19 cellular contexts compared by ENCODE assay signal in genomic region chr16:58046054-58046881, GRCh38. TPM values are rescaled to one million over a fixed set of nuclear protein-coding genes. Genes with fewer than 3 reads are reported as not detected.
DNase-seq lines count a peak whose midpoint lies in the region; ATAC-seq and TF ChIP-seq lines count a peak whose summit lies in the region.
"Had no signal": no experiment of that assay in that cellular context is flagged by ENCODE, and none has a peak within 500 bp of the region (broad histone marks: within the 10 kb centered on the region; RNA-seq: fewer than 3 reads in every experiment).

No MANE protein-coding gene starts in this region.

- H3K4me3 ChIP-seq in GM23338 = no peak overlapping the region
- H3K4me3 ChIP-seq in NB4 (ENCODE audit: low read depth, low read length) = no peak overlapping the region
- H3K4me3 ChIP-seq in spleen = no peak overlapping the region
- H3K4me3 ChIP-seq: ascending aorta, HAP-1, MG63, thoracic aorta had no signal

- H3K4me3 Mint-ChIP-seq in GM23338 (no peak overlapping the region), endothelial cell (ENCODE audit: unreplicated experiment) (no peak overlapping the region)
- H3K4me3 Mint-ChIP-seq: activated CD4-positive, alpha-beta memory T cell treated with anti-CD3 and anti-CD28 coated beads, Interleukin-2, amount 10 ng/mL, durations not matched to agents 7 days and 5 days; activated naive CD4-positive, alpha-beta T cell treated with anti-CD3 and anti-CD28 coated beads, Interleukin-2, amount 10 ng/mL, durations not matched to agents 7 days and 5 days; activated T-cell treated with anti-CD3 and anti-CD28 coated beads, Interleukin-2, amount 50 U/mL, for 24 hours; T-helper 17 cell had no signal

- H4K20me1 ChIP-seq in GM23338 (replicated peaks; ENCODE audit: insufficient read depth) = no peaks in the 10 kb centered on the region

- no peaks in the 10 kb centered on the region for H3K79me2 ChIP-seq in GM23338 (replicated peaks; ENCODE audit: insufficient read depth)

- intact Hi-C loops in spleen (cut with DNase I; ENCODE audit: low total_unique reads) = no loop called here

- H3K36me3 ChIP-seq in GM23338 (ENCODE audit: insufficient read depth) (no peaks in the 10 kb centered on the region), spleen (peaks cover 0 to 38% (median 0%) of the 10 kb centered on the region in 6 donors)
- H3K36me3 ChIP-seq: ascending aorta, HAP-1, MG63, thoracic aorta had no signal

- TF ChIP-seq CTCF in GM23338 (conservative IDR thresholded peaks at IDR 0.05; ENCODE audit: low read depth in 2 of 2) = no peak
- no peak for TF ChIP-seq CTCF in NB4 (IDR thresholded peaks at IDR 0.05; ENCODE audit: low read depth, low read length)
- no peak for TF ChIP-seq CTCF in endothelial cell (IDR thresholded peaks at IDR 0.05; ENCODE audit: unreplicated experiment)
- TF ChIP-seq CTCF in spleen (IDR thresholded peaks at IDR 0.05 in 8 of 11, conservative IDR thresholded peaks at IDR 0.05 in 3 of 11) = no peak

- no peak overlapping the region for H3K4me2 ChIP-seq in GM23338

- H3F3A ChIP-seq in GM23338 (replicated peaks; ENCODE audit: low read depth) = 0 out of 2 replicates have a peak, but pooled peaks cover 2% of the 10 kb centered on the region

- H3K36me3 Mint-ChIP-seq in GM23338 (ENCODE audit: low read depth) (peaks cover 16% of the 10 kb centered on the region; the same call in 2 of the 3 replicates), endothelial cell (ENCODE audit: low read depth, unreplicated experiment) (peaks cover 16% of the 10 kb centered on the region)
- H3K36me3 Mint-ChIP-seq: activated naive CD4-positive, alpha-beta T cell treated with anti-CD3 and anti-CD28 coated beads, Interleukin-2, amount 10 ng/mL, durations not matched to agents 7 days and 5 days had no signal

- 58 to 77% (median 62%) methylated on average over 12 to 16 of the region's 16 CpGs for WGBS in spleen, 5 donors

- no peak overlapping the region for H2AFZ ChIP-seq in GM23338

- peaks cover 16% of the 10 kb centered on the region for H3K4me1 Mint-ChIP-seq in GM23338
- peaks cover 41% of the 10 kb centered on the region for H3K4me1 Mint-ChIP-seq in endothelial cell (ENCODE audit: unreplicated experiment)
- H3K4me1 Mint-ChIP-seq: activated CD4-positive, alpha-beta memory T cell treated with anti-CD3 and anti-CD28 coated beads, Interleukin-2, amount 10 ng/mL, durations not matched to agents 7 days and 5 days; activated naive CD4-positive, alpha-beta T cell treated with anti-CD3 and anti-CD28 coated beads, Interleukin-2, amount 10 ng/mL, durations not matched to agents 7 days and 5 days; T-helper 17 cell had no signal

- no peaks in the 10 kb centered on the region for H3K9me2 ChIP-seq in GM23338 (ENCODE audit: insufficient read depth)

- H3K27ac Mint-ChIP-seq in GM23338 (no peak overlapping the region), endothelial cell (ENCODE audit: unreplicated experiment) (peak overlapping the region; percentile 96)
- H3K27ac Mint-ChIP-seq: activated CD4-positive, alpha-beta memory T cell treated with anti-CD3 and anti-CD28 coated beads, Interleukin-2, amount 10 ng/mL, durations not matched to agents 7 days and 5 days; activated naive CD4-positive, alpha-beta T cell treated with anti-CD3 and anti-CD28 coated beads, Interleukin-2, amount 10 ng/mL, durations not matched to agents 7 days and 5 days; activated T-cell treated with anti-CD3 and anti-CD28 coated beads, Interleukin-2, amount 50 U/mL, for 24 hours; T-helper 17 cell had no signal

- H3K4me1 ChIP-seq in GM23338 (ENCODE audit: insufficient read depth) (peaks cover 15% of the 10 kb centered on the region), spleen (peaks cover 8 to 73% (median 34%) of the 10 kb centered on the region in 6 donors)
- H3K4me1 ChIP-seq: ascending aorta, HAP-1 had no signal

- H3K27ac ChIP-seq in GM23338 (ENCODE audit: low read depth) (no peak overlapping the region), spleen (peak overlapping the region in 5 of 8 donors; percentile 63 to 83 (median 72))
- H3K27ac ChIP-seq: ascending aorta, thoracic aorta had no signal

- peaks cover 14% of the 10 kb centered on the region for H3K27me3 Mint-ChIP-seq in GM23338 (ENCODE audit: insufficient read depth, low read depth, poor library complexity)
- peaks cover 17% of the 10 kb centered on the region for H3K27me3 Mint-ChIP-seq in endothelial cell (ENCODE audit: unreplicated experiment)
- H3K27me3 Mint-ChIP-seq: activated CD4-positive, alpha-beta memory T cell treated with anti-CD3 and anti-CD28 coated beads, Interleukin-2, amount 10 ng/mL, durations not matched to agents 7 days and 5 days; activated naive CD4-positive, alpha-beta T cell treated with anti-CD3 and anti-CD28 coated beads, Interleukin-2, amount 10 ng/mL, durations not matched to agents 7 days and 5 days; activated T-cell treated with anti-CD3 and anti-CD28 coated beads, Interleukin-2, amount 50 U/mL, for 24 hours; T-helper 17 cell had no signal

- ATAC-seq in GM23338 = no peak
- ATAC-seq in HG02885 (IDR thresholded peaks at IDR 0.05; ENCODE audit: poor library complexity, unreplicated experiment) = no peak
- ATAC-seq: T-helper 17 cell had no signal

- H3K27me3 ChIP-seq in GM23338 (ENCODE audit: insufficient read depth) (no peaks in the 10 kb centered on the region), spleen (replicated peaks in 1 of 7) (no peaks in the 10 kb centered on the region)
- H3K27me3 ChIP-seq: ascending aorta, MG63 had no signal

- H3K9me3 Mint-ChIP-seq in GM23338 = peaks cover 9% of the 10 kb centered on the region; the same call in 2 of the 3 replicates
- no peaks in the 10 kb centered on the region for H3K9me3 Mint-ChIP-seq in endothelial cell (ENCODE audit: unreplicated experiment)
- H3K9me3 Mint-ChIP-seq: activated CD4-positive, alpha-beta memory T cell treated with anti-CD3 and anti-CD28 coated beads, Interleukin-2, amount 10 ng/mL, durations not matched to agents 7 days and 5 days; activated naive CD4-positive, alpha-beta T cell treated with anti-CD3 and anti-CD28 coated beads, Interleukin-2, amount 10 ng/mL, durations not matched to agents 7 days and 5 days; activated T-cell treated with anti-CD3 and anti-CD28 coated beads, Interleukin-2, amount 50 U/mL, for 24 hours had no signal

- no peak for TF ChIP-seq POLR2A in NB4 (IDR thresholded peaks at IDR 0.05; ENCODE audit: extremely low read depth, insufficient read length)
- no peak for TF ChIP-seq POLR2A in spleen (IDR thresholded peaks at IDR 0.05)

- DNase-seq in GM23338 (ENCODE audit: low spot score) (no peak), NB4 (ENCODE audit: low read depth) (peak; percentile 67), endothelial cell (ENCODE audit: low spot score) (no peak), spleen (no peak), middle frontal gyrus (ENCODE audit: extremely low spot score, low spot score) (no peak), NCI-H2081 treated with DMSO at 0.1 percent for 48 hours (lab: John Stamatoyannopoulos, UW) (no peak)
- DNase-seq: activated CD4-positive, alpha-beta memory T cell treated with anti-CD3 and anti-CD28 coated beads, Interleukin-2, amount 10 ng/mL, durations not matched to agents 7 days and 5 days; activated naive CD4-positive, alpha-beta T cell treated with anti-CD3 and anti-CD28 coated beads, Interleukin-2, amount 10 ng/mL, durations not matched to agents 7 days and 5 days; activated T-cell treated with anti-CD3 and anti-CD28 coated beads, Interleukin-2, amount 50 U/mL, for 24 hours; cerebellar nuclear complex; effector CD4-positive, alpha-beta T cell; MG63; NCI-H187; NCI-H446 treated with DMSO at 0.1 percent for 48 hours; T-helper 17 cell had no signal

- no peaks in the 10 kb centered on the region for H3K9me3 ChIP-seq in spleen
- H3K9me3 ChIP-seq: ascending aorta, HAP-1, MG63, thoracic aorta had no signal

TF ChIP-seq in GM23338, 12 proteins besides CTCF, POLR2A, EP300 and RAD21:
- no peak for TF ChIP-seq ZNF331 (CRISPR knock-in tag; IDR thresholded peaks at IDR 0.05; ENCODE audit: low read depth)
- 0 out of 2 replicates have a peak, but pooled peaks have one; percentile 18 for TF ChIP-seq POLR2AphosphoS5 (IDR thresholded peaks at IDR 0.05; ENCODE audit: low read depth)
TF ChIP-seq in GM23338: peak in this region for 1.

RNA-seq across cellular contexts. Expression of gene MMP15, which starts 20.7 kb away (rescaled TPM):
- 72.4 and 79.1 TPM in 2 replicates for total RNA-seq in GM23338 (2014; rRNA removed; shearing (Covaris generic))
- 10.9 and 11.5 TPM in 2 replicates for polyA plus RNA-seq in GM23338 (2016; fragmentation: Nextera tagmentation; extraction: Ambion mirVana)
- 97.8 TPM for total RNA-seq in endothelial cell (ENCODE audit: unreplicated experiment)
- total RNA-seq in spleen = 10 to 100 TPM in 6 of 7 donors, 1 to 10 TPM in 1; 6.5 to 24.2 (median 16.9) TPM
- 1 to 10 TPM; 2.3 to 5.7 (median 2.9) TPM for polyA plus RNA-seq in spleen

RNA-seq across cellular contexts. Expression of gene USB1, which starts 45.1 kb away (rescaled TPM):
- 102 and 118 TPM in 2 replicates for total RNA-seq in GM23338 (2014; rRNA removed; shearing (Covaris generic))
- polyA plus RNA-seq in GM23338 (2016; fragmentation: Nextera tagmentation; extraction: Ambion mirVana) (67.1 and 79.6 TPM in 2 replicates), spleen (10 to 100 TPM; 17.7 to 25.4 (median 18.9) TPM)
- total RNA-seq in endothelial cell (ENCODE audit: unreplicated experiment) (79.5 TPM), spleen (10 to 100 TPM; 35.0 to 78.4 (median 49.5) TPM)

RNA-seq across cellular contexts. Expression of gene ZNF319, which starts 45.8 kb away (rescaled TPM):
- total RNA-seq in GM23338 (2014; rRNA removed; shearing (Covaris generic)) = 4.3 and 10.0 TPM in 2 replicates
- polyA plus RNA-seq in GM23338 (2016; fragmentation: Nextera tagmentation; extraction: Ambion mirVana) (1.4 and 1.7 TPM in 2 replicates), spleen (1 to 10 TPM; 3.0 to 7.6 (median 3.4) TPM)
- total RNA-seq in endothelial cell (ENCODE audit: unreplicated experiment) (16.1 TPM), spleen (10 to 100 TPM; 13.0 to 23.4 (median 17.4) TPM)
